27 cellular contexts compared by ENCODE assay signal in genomic region chr4:121679267-121679666, GRCh38.
"Had no signal": no experiment of that assay in that cellular context is flagged by ENCODE, and none has a peak within 500 bp of the region (broad histone marks: within the 10 kb centered on the region; RNA-seq: fewer than 3 reads in every experiment).

No MANE protein-coding gene starts in this region.

- H3K4me1 Mint-ChIP-seq: activated B cell treated with CpG ODN at 0.5 μM for 24 hours; activated CD4-positive, alpha-beta T cell treated with anti-CD3 and anti-CD28 coated beads for 36 hours; activated T-helper 17 cell treated with anti-CD3 and anti-CD28 coated beads, Interleukin-2, amount 50 U/mL, for 72 hours; central memory CD8-positive, alpha-beta T cell had no signal

- ATAC-seq: activated CD4-positive, alpha-beta T cell treated with anti-CD3 and anti-CD28 coated beads for 36 hours; activated naive CD4-positive, alpha-beta T cell treated with anti-CD3 and anti-CD28 coated beads, Interleukin-2, amount 50 U/mL, for 72 hours; activated T-helper 17 cell treated with anti-CD3 and anti-CD28 coated beads, Interleukin-2, amount 50 U/mL, for 72 hours; gastroesophageal sphincter; heart right ventricle; left ventricle myocardium superior; pancreas; right lobe of liver; stimulated activated naive CD8-positive, alpha-beta T cell treated with anti-CD3 and anti-CD28 coated beads, Interleukin-15, amount 100 ng/mL, for 72 hours had no signal

- H3K27ac Mint-ChIP-seq: activated B cell treated with CpG ODN at 0.5 μM for 24 hours; activated CD4-positive, alpha-beta T cell treated with anti-CD3 and anti-CD28 coated beads for 36 hours; activated naive CD4-positive, alpha-beta T cell treated with anti-CD3 and anti-CD28 coated beads, Interleukin-2, amount 50 U/mL, for 72 hours; activated T-cell treated with anti-CD3 and anti-CD28 coated beads, Interleukin-2, amount 50 U/mL, for 24 hours; stimulated activated naive CD8-positive, alpha-beta T cell treated with anti-CD3 and anti-CD28 coated beads, Interleukin-15, amount 100 ng/mL, for 72 hours had no signal

- H3K27ac ChIP-seq: ascending aorta, breast epithelium, colonic mucosa, epithelial cell of prostate, gastroesophageal sphincter, heart right ventricle, neutrophil, pancreas, right lobe of liver, skin epidermis, transverse colon had no signal

- H3K36me3 Mint-ChIP-seq: activated naive CD4-positive, alpha-beta T cell treated with anti-CD3 and anti-CD28 coated beads, Interleukin-2, amount 50 U/mL, for 72 hours had no signal

- H3K4me1 ChIP-seq: ascending aorta, breast epithelium, colonic mucosa, gastroesophageal sphincter, right lobe of liver, transverse colon had no signal

- H3K27me3 ChIP-seq: ascending aorta, breast epithelium, colonic mucosa, gastroesophageal sphincter, heart right ventricle, neutrophil, pancreas, right lobe of liver, transverse colon had no signal

- H3K27me3 Mint-ChIP-seq: activated B cell treated with CpG ODN at 0.5 μM for 24 hours; activated CD4-positive, alpha-beta T cell treated with anti-CD3 and anti-CD28 coated beads for 36 hours; activated T-cell treated with anti-CD3 and anti-CD28 coated beads, Interleukin-2, amount 50 U/mL, for 24 hours; activated T-helper 17 cell treated with anti-CD3 and anti-CD28 coated beads, Interleukin-2, amount 50 U/mL, for 72 hours; central memory CD8-positive, alpha-beta T cell; stimulated activated naive CD8-positive, alpha-beta T cell treated with anti-CD3 and anti-CD28 coated beads, Interleukin-15, amount 100 ng/mL, for 72 hours had no signal

- H3K4me3 Mint-ChIP-seq: activated B cell treated with CpG ODN at 0.5 μM for 24 hours; activated CD4-positive, alpha-beta T cell treated with anti-CD3 and anti-CD28 coated beads for 36 hours; activated T-cell treated with anti-CD3 and anti-CD28 coated beads, Interleukin-2, amount 50 U/mL, for 24 hours; activated T-helper 17 cell treated with anti-CD3 and anti-CD28 coated beads, Interleukin-2, amount 50 U/mL, for 72 hours; central memory CD8-positive, alpha-beta T cell; nephron; stimulated activated naive CD8-positive, alpha-beta T cell treated with anti-CD3 and anti-CD28 coated beads, Interleukin-15, amount 100 ng/mL, for 72 hours had no signal

- H3K9me3 ChIP-seq: ascending aorta, breast epithelium, colonic mucosa, gastroesophageal sphincter, heart right ventricle, neutrophil, pancreas, right lobe of liver, transverse colon had no signal

- H3K36me3 ChIP-seq: colonic mucosa had no signal

- H3K9me3 Mint-ChIP-seq: activated B cell treated with CpG ODN at 0.5 μM for 24 hours; activated naive CD4-positive, alpha-beta T cell treated with anti-CD3 and anti-CD28 coated beads, Interleukin-2, amount 50 U/mL, for 72 hours; activated T-cell treated with anti-CD3 and anti-CD28 coated beads, Interleukin-2, amount 50 U/mL, for 24 hours; activated T-helper 17 cell treated with anti-CD3 and anti-CD28 coated beads, Interleukin-2, amount 50 U/mL, for 72 hours; central memory CD8-positive, alpha-beta T cell; nephron; stimulated activated naive CD8-positive, alpha-beta T cell treated with anti-CD3 and anti-CD28 coated beads, Interleukin-15, amount 100 ng/mL, for 72 hours had no signal

- H3K4me3 ChIP-seq: ascending aorta, breast epithelium, colonic mucosa, gastroesophageal sphincter, heart right ventricle, pancreas, right lobe of liver, skin epidermis, transverse colon had no signal

- DNase-seq: activated B cell treated with CpG ODN at 0.5 μM for 24 hours; activated CD4-positive, alpha-beta T cell treated with anti-CD3 and anti-CD28 coated beads for 36 hours; activated CD4-positive, alpha-beta T cell treated with anti-CD3 and anti-CD28 coated beads, Interleukin-2, amount 50 U/mL, for 4 hours; activated CD8-positive, alpha-beta memory T cell treated with anti-CD3 and anti-CD28 coated beads for 24 hours; activated CD8-positive, alpha-beta memory T cell treated with anti-CD3 and anti-CD28 coated beads, Interleukin-2, amount 50 U/mL, for 4 hours; activated T-cell treated with anti-CD3 and anti-CD28 coated beads, Interleukin-2, amount 50 U/mL, for 24 hours; colonic mucosa; heart right ventricle; kidney; left ventricle myocardium superior; pancreas; right lobe of liver; stimulated activated CD4-positive, alpha-beta T cell treated with anti-CD3 and anti-CD28 coated beads, Interleukin-1b, Interleukin-23, amount 100 ng/mL, for 48 hours; stimulated activated naive CD8-positive, alpha-beta T cell treated with anti-CD3 and anti-CD28 coated beads, Interleukin-15, amount 100 ng/mL, for 72 hours; T-helper 1 cell; T-helper 9 cell; transverse colon had no signal
